In the genomic region with DNA sequence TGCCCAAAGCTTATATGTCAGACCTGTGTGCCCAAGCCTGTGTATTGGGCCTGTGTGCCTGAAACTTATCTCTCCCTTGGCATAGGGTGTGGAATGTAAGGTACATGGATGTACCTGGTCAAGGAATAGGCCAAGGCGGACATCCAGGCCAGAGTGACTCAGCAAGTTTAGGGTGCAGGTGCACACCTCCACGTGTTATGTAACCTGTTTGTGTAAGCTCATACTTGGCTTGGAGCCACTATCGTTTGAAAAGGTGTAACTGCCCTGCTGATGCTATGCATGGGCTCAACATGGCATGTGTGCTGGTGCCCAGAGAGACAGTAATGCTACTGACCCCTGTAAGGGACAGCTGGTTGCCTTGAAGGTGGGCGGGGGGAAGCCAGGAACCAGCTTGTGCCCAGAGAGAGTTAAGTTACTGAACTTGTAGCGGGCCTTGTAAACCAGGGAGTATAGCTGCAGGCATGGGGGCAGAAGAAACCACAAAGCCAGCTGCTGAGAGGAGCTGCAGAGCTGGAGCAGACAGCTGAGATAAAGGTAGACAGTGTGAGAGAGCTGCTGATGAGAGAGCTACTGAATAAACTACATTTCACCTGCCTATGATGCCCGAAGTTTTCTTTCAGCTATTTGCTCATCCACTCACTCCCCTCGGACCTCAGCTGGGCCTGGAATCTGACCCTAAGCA, we compare ENCODE assay signal across 14 cellular contexts.
DNase-seq lines count a peak whose midpoint lies in the region; ATAC-seq and TF ChIP-seq lines count a peak whose summit lies in the region.
"Had no signal": no experiment of that assay in that cellular context is flagged by ENCODE, and none has a peak within 500 bp of the region (broad histone marks: within the 10 kb centered on the region; RNA-seq: fewer than 3 reads in every experiment).

No MANE protein-coding gene starts in this region.

- POLR2A ChIA-PET in OCI-LY7 (lab: Charles Lee) = no interaction called here

- H2AK5ac ChIP-seq in neuronal stem cell (ENCODE audit: low read depth, low read length) = no peak overlapping the region

- H3K79me1 ChIP-seq in neuronal stem cell (ENCODE audit: low read depth, low read length) = no peaks in the 10 kb centered on the region

- no CpG with 5 or more reads among the region's 7 CpGs for WGBS in neuronal stem cell (ENCODE audit: extremely low coverage in 2 of 2, insufficient read length in 2 of 2, insufficient replicate concordance in 1 of 2), 2 donors

- H2AFZ ChIP-seq in OCI-LY7 (ENCODE audit: low read length) = no peak overlapping the region
- H2AFZ ChIP-seq in neuronal stem cell (ENCODE audit: low read length) = no peak overlapping the region

- H3K36me3 ChIP-seq in OCI-LY7 (ENCODE audit: insufficient read depth, low read length) (no peaks in the 10 kb centered on the region), neuronal stem cell (replicated peaks in 1 of 2; ENCODE audit: control insufficient read depth in 2 of 2, insufficient read depth in 2 of 2, low read length in 2 of 2) (no peaks in the 10 kb centered on the region)
- H3K36me3 ChIP-seq: HAP-1 had no signal

- H3K4me1 ChIP-seq in OCI-LY7 (ENCODE audit: insufficient read depth, low read length, poor library complexity, severe bottlenecking) = no peaks in the 10 kb centered on the region
- peaks cover 0 to 8% of the 10 kb centered on the region in 2 donors for H3K4me1 ChIP-seq in neuronal stem cell (ENCODE audit: control insufficient read depth in 2 of 2, insufficient read depth in 1 of 2, low read depth in 1 of 2, low read length in 2 of 2)

- H3K4ac ChIP-seq in neuronal stem cell (ENCODE audit: low read length) = no peak overlapping the region

- H4K91ac ChIP-seq in neuronal stem cell (ENCODE audit: low read depth, low read length, poor library complexity) = no peak overlapping the region

- peak overlapping the region; percentile 42 for H3K14ac ChIP-seq in neuronal stem cell (ENCODE audit: low read length)

- H3K9me3 ChIP-seq in OCI-LY7 (ENCODE audit: low read length) (no peaks in the 10 kb centered on the region), neuronal stem cell (replicated peaks in 1 of 2; ENCODE audit: control insufficient read depth in 2 of 2, insufficient read depth in 1 of 2, low read depth in 1 of 2, low read length in 2 of 2) (peaks cover 6 to 8% of the 10 kb centered on the region in 2 donors)

- H4K20me1 ChIP-seq in OCI-LY7 (ENCODE audit: insufficient read depth, low read length) = no peaks in the 10 kb centered on the region

- DNase-seq in NCI-H510A treated with DMSO at 0.1 percent for 48 hours (lab: John Stamatoyannopoulos, UW) (peak; percentile 20), NCI-H510A (lab: John Stamatoyannopoulos, UW) (no peak), DMS53 treated with DMSO at 0.1 percent for 48 hours (lab: John Stamatoyannopoulos, UW; ENCODE audit: unreplicated experiment) (peak; percentile 77), OCI-LY7 (ENCODE audit: low spot score) (peak; percentile 15), neuronal stem cell (ENCODE audit: low spot score) (no peak), hippocampal formation (lab: John Stamatoyannopoulos, UW) (no peak)
- DNase-seq in stimulated activated naive CD4-positive, alpha-beta T cell treated with Interleukin-2 at 50 U/mL for 16 hours (lab: John Stamatoyannopoulos, UW) = no peak
- DNase-seq: DND-41, GF-D8, NCI-H1417 treated with DMSO at 0.1 percent for 48 hours, NCI-H2107, NCI-H226 had no signal

- H2BK12ac ChIP-seq in neuronal stem cell (ENCODE audit: low read length) = no peak overlapping the region

- CTCF ChIA-PET in OCI-LY7 (lab: Charles Lee; ENCODE audit: unreplicated experiment) = no interaction called here

- H2BK120ac ChIP-seq in neuronal stem cell (ENCODE audit: low read depth, low read length) = no peak overlapping the region

- H4K8ac ChIP-seq in neuronal stem cell (ENCODE audit: low read depth, low read length) = no peak overlapping the region

- BruUV-seq in OCI-LY7 (replicated peaks; lab: Mats Ljungman, UMichigan) = no TSS peak

- no peak overlapping the region for H2BK5ac ChIP-seq in neuronal stem cell (ENCODE audit: low read length)

- H3K9ac ChIP-seq in neuronal stem cell (ENCODE audit: low read depth, low read length, poor library complexity) = no peak overlapping the region

- H3K4me3 ChIP-seq in OCI-LY7 (ENCODE audit: low read depth, low read length, poor library complexity, severe bottlenecking) (no peak overlapping the region), neuronal stem cell (ENCODE audit: low read length in 2 of 2) (no peak overlapping the region)
- H3K4me3 ChIP-seq: HAP-1 had no signal

- H3K79me2 ChIP-seq in OCI-LY7 (ENCODE audit: insufficient read depth, low read depth, low read length) = no peaks in the 10 kb centered on the region

- no peak overlapping the region for H2BK15ac ChIP-seq in neuronal stem cell (ENCODE audit: low read length)

- H3K23ac ChIP-seq in neuronal stem cell (ENCODE audit: low read depth, low read length, poor library complexity) = no peak overlapping the region

- H3K18ac ChIP-seq in neuronal stem cell (ENCODE audit: low read length) = no peak overlapping the region

- intact Hi-C loops in OCI-LY7 (cut with micrococcal nuclease; ENCODE audit: unreplicated experiment) = no loop called here

- H3K27ac ChIP-seq in OCI-LY7 (ENCODE audit: low read depth, low read length, poor library complexity, severe bottlenecking) (no peak overlapping the region), neuronal stem cell (replicated peaks; ENCODE audit: low read length) (no peak overlapping the region)

- no peaks in the 10 kb centered on the region for H3K27me3 ChIP-seq in neuronal stem cell (ENCODE audit: control insufficient read depth in 3 of 3, insufficient read depth in 3 of 3, low read depth in 1 of 3, low read length in 3 of 3)

- TF ChIP-seq CTCF in OCI-LY7 (conservative IDR thresholded peaks at IDR 0.05; ENCODE audit: low read length) = no peak

- no peak for ATAC-seq in GM19397 (IDR thresholded peaks at IDR 0.05; ENCODE audit: unreplicated experiment)

- no peaks in the 10 kb centered on the region for H3K9me2 ChIP-seq in OCI-LY7 (ENCODE audit: insufficient read depth, low read length)

- no peak overlapping the region for H3K4me2 ChIP-seq in OCI-LY7 (ENCODE audit: low read length)
- no peak overlapping the region for H3K4me2 ChIP-seq in neuronal stem cell (ENCODE audit: insufficient read depth, low read length, poor library complexity, severe bottlenecking)

Comparison
In these comparisons a context has a peak if more than half of its experiments do, and no peak if none do; other contexts are left out.
1. DNase-seq: peak in NCI-H510A treated with DMSO at 0.1 percent for 48 hours (single experiment), DMS53 treated with DMSO at 0.1 percent for 48 hours (single experiment) and OCI-LY7 (single experiment); none in NCI-H510A (single experiment), neuronal stem cell (single experiment), hippocampal formation (0 of 2) and stimulated activated naive CD4-positive, alpha-beta T cell treated with Interleukin-2 at 50 U/mL for 16 hours (single experiment).